Comparison of ENCODE assay signal across 23 cellular contexts in the genomic region with DNA sequence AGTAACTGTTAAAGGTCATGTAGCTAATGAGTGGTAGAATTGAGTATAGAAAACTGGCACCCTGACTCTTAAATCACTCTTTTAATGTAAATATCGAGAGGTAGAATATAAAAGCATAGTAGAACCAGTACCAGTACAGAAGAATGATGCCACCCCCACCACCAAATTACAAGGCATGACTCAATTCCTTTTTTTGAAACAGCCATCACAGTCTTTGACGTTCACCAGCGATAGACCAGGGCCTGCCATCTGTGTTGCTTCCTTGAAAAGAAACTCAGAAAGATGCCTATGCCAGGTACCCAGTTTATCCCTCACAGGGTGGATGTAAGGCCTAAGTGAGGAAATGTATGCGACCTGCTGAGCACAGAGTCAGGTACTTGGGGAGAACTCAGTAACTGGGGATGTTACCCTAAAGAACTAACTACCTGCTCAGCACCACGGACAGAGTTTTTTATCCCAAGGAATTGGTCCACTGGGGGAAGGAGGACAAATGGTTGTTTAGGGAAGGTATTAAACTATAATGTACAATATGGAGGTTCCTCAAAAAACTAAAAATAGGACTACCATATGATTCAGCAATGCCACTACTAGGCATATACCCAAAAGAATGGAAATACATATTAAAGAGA.
"Had no signal": no experiment of that assay in that cellular context is flagged by ENCODE, and none has a peak within 500 bp of the region (broad histone marks: within the 10 kb centered on the region; RNA-seq: fewer than 3 reads in every experiment).

No MANE protein-coding gene starts in this region.

- H3K27me3 Mint-ChIP-seq: type B pancreatic cell had no signal

- H3K4me3 Mint-ChIP-seq: activated CD8-positive, alpha-beta T cell treated with anti-CD3 and anti-CD28 coated beads, Interleukin-2, amount 10 ng/mL, durations not matched to agents 7 days and 5 days; activated naive CD8-positive, alpha-beta T cell treated with anti-CD3 and anti-CD28 coated beads, Interleukin-2, amount 50 U/mL, for 24 hours; activated T-helper 1 cell treated with anti-CD3 and anti-CD28 coated beads, Interleukin-12 subunit alpha, Interleukin-12 subunit beta, Interleukin-2, Interleukin-4 antibody, amounts not matched to agents 30 ng/mL and 10 ng/mL and 1 ng/mL, durations not matched to agents 14 hours and 24 hours and 36 hours; naive thymus-derived CD4-positive, alpha-beta T cell; type B pancreatic cell had no signal

- H3K27me3 ChIP-seq: body of pancreas, cardiac muscle cell, heart right ventricle, neutrophil, ovary, right atrium auricular region, spleen had no signal

- H3K27ac Mint-ChIP-seq: activated CD8-positive, alpha-beta T cell treated with anti-CD3 and anti-CD28 coated beads, Interleukin-2, amount 10 ng/mL, durations not matched to agents 7 days and 5 days; activated naive CD8-positive, alpha-beta T cell treated with anti-CD3 and anti-CD28 coated beads, Interleukin-2, amount 50 U/mL, for 24 hours; activated T-helper 1 cell treated with anti-CD3 and anti-CD28 coated beads, Interleukin-12 subunit alpha, Interleukin-12 subunit beta, Interleukin-2, Interleukin-4 antibody, amounts not matched to agents 30 ng/mL and 10 ng/mL and 1 ng/mL, durations not matched to agents 14 hours and 24 hours and 36 hours; naive thymus-derived CD4-positive, alpha-beta T cell; type B pancreatic cell had no signal

- H3K27ac ChIP-seq: body of pancreas, cardiac muscle cell, heart right ventricle, neutrophil, ovary, prostate gland, right atrium auricular region, spleen, thoracic aorta, VCaP had no signal

- H3K4me1 Mint-ChIP-seq: activated naive CD8-positive, alpha-beta T cell treated with anti-CD3 and anti-CD28 coated beads, Interleukin-2, amount 50 U/mL, for 24 hours; naive thymus-derived CD4-positive, alpha-beta T cell had no signal

- H3K9me3 Mint-ChIP-seq: type B pancreatic cell had no signal

- H3K9me3 ChIP-seq: body of pancreas, heart right ventricle, neutrophil, prostate gland, right atrium auricular region, spleen, thoracic aorta had no signal

- H3K36me3 ChIP-seq: cardiac muscle cell, heart right ventricle, neutrophil, ovary, prostate gland, right atrium auricular region, spleen, thoracic aorta had no signal

- H3K4me1 ChIP-seq: body of pancreas, heart right ventricle, prostate gland, right atrium auricular region, spleen had no signal

- DNase-seq: activated CD4-positive, alpha-beta T cell treated with anti-CD3 and anti-CD28 coated beads, Interleukin-2, amount 50 U/mL, for 1 hour; activated CD4-positive, CD25-positive, alpha-beta regulatory T cell treated with anti-CD3 and anti-CD28 coated beads, Interleukin-2, amount 50 U/mL, for 72 hours; activated CD8-positive, alpha-beta T cell treated with anti-CD3 and anti-CD28 coated beads, Interleukin-2, amount 10 ng/mL, durations not matched to agents 7 days and 5 days; activated gamma-delta T cell; activated naive CD4-positive, alpha-beta T cell treated with anti-CD3 and anti-CD28 coated beads, Interleukin-2, amount 50 U/mL, for 16 hours; activated naive CD8-positive, alpha-beta T cell treated with anti-CD3 and anti-CD28 coated beads, Interleukin-2, amount 50 U/mL, for 24 hours; body of pancreas; heart right ventricle; left ventricle myocardium superior; mesenchymal stem cell; naive thymus-derived CD4-positive, alpha-beta T cell; ovary; spleen; stimulated activated CD4-positive, alpha-beta T cell treated with anti-CD3 and anti-CD28 coated beads, Interleukin-4, amount 100 ng/mL, for 1 hour; stimulated activated naive CD4-positive, alpha-beta T cell had no signal

- ATAC-seq: activated CD8-positive, alpha-beta T cell treated with anti-CD3 and anti-CD28 coated beads, Interleukin-2, amount 10 ng/mL, durations not matched to agents 7 days and 5 days; activated naive CD8-positive, alpha-beta T cell treated with anti-CD3 and anti-CD28 coated beads, Interleukin-2, amount 50 U/mL, for 24 hours; body of pancreas; heart right ventricle; left ventricle myocardium superior; naive thymus-derived CD4-positive, alpha-beta T cell had no signal

- H3K4me3 ChIP-seq: body of pancreas, cardiac muscle cell, heart right ventricle, ovary, prostate gland, right atrium auricular region, spleen, thoracic aorta had no signal
